ENCODE assay signal across 22 cellular contexts in the genomic region with DNA sequence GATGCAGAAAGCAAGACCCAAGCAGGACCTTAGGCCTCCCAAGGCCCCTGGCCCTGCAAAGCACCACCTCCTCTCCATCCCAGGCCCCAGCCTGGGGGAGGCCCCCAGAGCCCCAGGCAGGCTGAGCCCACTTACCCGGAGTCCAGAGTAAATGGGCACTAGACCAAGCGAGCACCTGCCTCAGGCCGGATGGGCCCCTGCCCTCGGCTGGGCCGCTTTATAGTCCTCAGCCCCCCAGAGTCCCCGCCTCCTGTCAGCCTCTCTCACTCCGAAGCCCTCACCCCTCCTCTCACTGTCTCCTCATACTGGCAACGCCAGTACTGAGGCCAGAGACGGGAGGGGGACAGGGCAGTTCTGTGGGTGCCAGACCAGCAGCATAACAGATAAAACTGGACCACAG. TPM values are rescaled to one million over a fixed set of nuclear protein-coding genes. Genes with fewer than 3 reads are reported as not detected.
A peak's percentile ranks its signal among the peaks of the same experiment; 100 is the strongest.
DNase-seq lines count a peak whose midpoint lies in the region; ATAC-seq, FAIRE-seq and TF ChIP-seq lines count a peak whose summit lies in the region.
"Had no signal": no experiment of that assay in that cellular context is flagged by ENCODE, and none has a peak within 500 bp of the region (broad histone marks: within the 10 kb centered on the region; RNA-seq: fewer than 3 reads in every experiment).

A gene with protein sequence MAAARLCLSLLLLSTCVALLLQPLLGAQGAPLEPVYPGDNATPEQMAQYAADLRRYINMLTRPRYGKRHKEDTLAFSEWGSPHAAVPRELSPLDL (minus strand): TSS at position 191 of the 400 bp plus-strand sequence. CDS start 822 bp downstream, outside the sequence.

- H2AK5ac ChIP-seq in IMR-90 (ENCODE audit: low read depth, low read length) (no peak within 1 kb of the TSS), H1 (ENCODE audit: low read depth, low read length) (no peak within 1 kb of the TSS)

- H3K56ac ChIP-seq in IMR-90 (ENCODE audit: extremely low read depth, insufficient read depth, low read length) (no peak within 1 kb of the TSS), H1 (replicated peaks; ENCODE audit: insufficient read length, low read depth, low read length) (no peak within 1 kb of the TSS)

- TF ChIP-seq EP300 in H1 (IDR thresholded peaks at IDR 0.05; ENCODE audit: borderline replicate concordance in 1 of 2, low read depth in 2 of 2, low read length in 2 of 2), result no peak

- TF ChIP-seq RAD21 in IMR-90 (IDR thresholded peaks at IDR 0.05; ENCODE audit: low read length) (no peak), H1 (IDR thresholded peaks at IDR 0.05 in 1 of 2, conservative IDR thresholded peaks at IDR 0.05 in 1 of 2; ENCODE audit: low read depth in 2 of 2, low read length in 2 of 2) (no peak)

- no peak within 1 kb of the TSS for H3K14ac ChIP-seq in IMR-90 (replicated peaks; ENCODE audit: low read depth, low read length)
- no peak within 1 kb of the TSS for H3K14ac ChIP-seq in H1 (ENCODE audit: insufficient read length)

- H3K4me3 ChIP-seq in IMR-90 (ENCODE audit: insufficient read depth, low read depth, low read length) (no peak within 1 kb of the TSS), H1 (ENCODE audit: extremely low read depth in 1 of 4, insufficient read depth in 2 of 4, low read depth in 3 of 4, low read length in 4 of 4) (no peak within 1 kb of the TSS), neural progenitor cell (no peak within 1 kb of the TSS), thyroid gland (replicated peaks in 1 of 3) (no peak within 1 kb of the TSS), right cardiac atrium (ENCODE audit: low read length) (no peak within 1 kb of the TSS)
- H3K4me3 ChIP-seq: BLaER1 treated with 17β-estradiol and CSF1 and Interleukin-3, amounts not matched to agents 10 nM and 100 nM had no signal

- POLR2A ChIA-PET in IMR-90 (lab: Charles Lee; ENCODE audit: unreplicated experiment) (no interaction called here), H1 (lab: Charles Lee; ENCODE audit: partially characterized antibody) (interaction anchor here (2.3 kb wide), 2 partner anchors 11 to 41 kb away, joined by 9 to 10 read pairs; a partner anchor contains a TSS)

- H3K9me3 Mint-ChIP-seq in neural progenitor cell, result no peaks in the 10 kb centered on the region
- H3K9me3 Mint-ChIP-seq: CD4-positive, CD25-positive, alpha-beta regulatory T cell; IgD-negative memory B cell had no signal

- H3K27me3 ChIP-seq in IMR-90 (ENCODE audit: control insufficient read depth, insufficient read depth, low read length) (peaks cover 32% of the 10 kb centered on the region), H1 (replicated peaks in 1 of 4; ENCODE audit: control insufficient read depth in 3 of 4, extremely low read depth in 1 of 4, insufficient read depth in 3 of 4, low read length in 3 of 4) (peaks cover 1 to 25% (median 18%) of the 10 kb centered on the region in 4 experiments), neural progenitor cell (peaks cover 30% of the 10 kb centered on the region), thyroid gland (no peaks in the 10 kb centered on the region), right cardiac atrium (ENCODE audit: control insufficient read depth, insufficient read depth) (no peaks in the 10 kb centered on the region)

- no peak within 1 kb of the TSS for H3K18ac ChIP-seq in IMR-90 (ENCODE audit: low read depth, low read length)
- no peak within 1 kb of the TSS for H3K18ac ChIP-seq in H1 (ENCODE audit: extremely low read depth, low read length)

- H3K27ac Mint-ChIP-seq in neural progenitor cell, result peak within 1 kb of the TSS; percentile 60
- H3K27ac Mint-ChIP-seq: CD4-positive, CD25-positive, alpha-beta regulatory T cell; IgD-negative memory B cell had no signal

- WGBS in IMR-90 (ENCODE audit: extremely low coverage in 2 of 2, insufficient read length in 1 of 2), 2 experiments, result 20% methylated on average over 2 of the region's 9 CpGs; no CpG with 5 or more reads in 1 of the 2 experiments
- 81% methylated on average over 9 of the region's 9 CpGs; no CpG with 5 or more reads in 1 of the 2 experiments for WGBS in H1 (ENCODE audit: extremely low coverage in 1 of 2, insufficient coverage in 1 of 2, insufficient read length in 1 of 2, insufficient replicate concordance in 2 of 2, low coverage in 1 of 2, low lambda C conversion rate in 2 of 2, missing lambda C conversion rate in 1 of 2), 2 experiments
- 91 to 98% methylated on average over 4 to 9 of the region's 9 CpGs for WGBS in thyroid gland, 2 donors
- 85% methylated on average over 9 of the region's 9 CpGs for WGBS in right cardiac atrium

- peaks cover under 1% of the 10 kb centered on the region for H3K36me3 Mint-ChIP-seq in neural progenitor cell
- H3K36me3 Mint-ChIP-seq: CD4-positive, CD25-positive, alpha-beta regulatory T cell had no signal

- intact Hi-C loops in IMR-90 (cut with micrococcal nuclease) (loop anchor here (5.0 kb wide), 1 partner anchor 65 kb away; no protein-coding TSS in a partner anchor), thyroid gland (cut with DNase I) (loop anchor here (5.0 to 10.0 kb wide), 2 partner anchors 100 to 233 kb away; a partner anchor contains a TSS), right cardiac atrium (cut with DNase I) (loop anchor here (5.0 to 10.0 kb wide), 4 partner anchors 50 to 103 kb away; no protein-coding TSS in a partner anchor)

- dilution Hi-C loops in IMR-90 (cut with HindIII; ENCODE audit: low sequenced_read_pairs, unreplicated experiment), result no loop called here

- no peak within 1 kb of the TSS for H3K4ac ChIP-seq in IMR-90 (ENCODE audit: low read depth, low read length)
- H3K4ac ChIP-seq in H1 (replicated peaks; ENCODE audit: insufficient read length, low read depth, low read length), result peak within 1 kb of the TSS; percentile 21

- H3F3A ChIP-seq in neural progenitor cell (ENCODE audit: low read depth), result no peaks in the 10 kb centered on the region

- CTCF ChIA-PET in IMR-90 (lab: Yijun Ruan, JAX) (interaction anchor here (2.5 kb wide), 1 partner anchor 51 kb away, joined by 11 read pairs; no protein-coding TSS in a partner anchor), H1 (lab: Charles Lee; ENCODE audit: partially characterized antibody) (interaction anchor here (0.5 to 13.3 kb wide), 13 partner anchors 10 to 173 kb away, joined by 3 to 416 read pairs (median 9); a partner anchor contains a TSS)

- H3K27ac ChIP-seq in IMR-90 (ENCODE audit: insufficient read depth, low read length) (no peak within 1 kb of the TSS), H1 (ENCODE audit: low read depth, low read length) (no peak within 1 kb of the TSS), neural progenitor cell (no peak within 1 kb of the TSS), thyroid gland (no peak within 1 kb of the TSS), right cardiac atrium (ENCODE audit: low read length) (no peak within 1 kb of the TSS)
- H3K27ac ChIP-seq: BLaER1 treated with 17β-estradiol and CSF1 and Interleukin-3, amounts not matched to agents 10 nM and 100 nM had no signal

- H3K79me1 ChIP-seq in IMR-90 (ENCODE audit: low read depth in 1 of 2, low read length in 2 of 2) (no peaks in the 10 kb centered on the region), H1 (ENCODE audit: low read depth, low read length) (no peaks in the 10 kb centered on the region)

- H3K4me1 ChIP-seq in IMR-90 (ENCODE audit: control insufficient read depth, insufficient read depth, low read length), result no peaks in the 10 kb centered on the region; the same call in 1 of the 2 replicates
- H3K4me1 ChIP-seq in H1 (replicated peaks in 1 of 4; ENCODE audit: control insufficient read depth in 3 of 4, insufficient read depth in 4 of 4, low read length in 3 of 4), result peaks cover 0 to 8% (median 3%) of the 10 kb centered on the region in 4 experiments; a peak in 5 of 7 replicates
- H3K4me1 ChIP-seq in neural progenitor cell, result no peaks in the 10 kb centered on the region
- H3K4me1 ChIP-seq in thyroid gland, result peaks cover 0 to 12% of the 10 kb centered on the region in 2 donors
- H3K4me1 ChIP-seq in right cardiac atrium (ENCODE audit: control insufficient read depth, insufficient read depth, low read length), result no peaks in the 10 kb centered on the region

- H2AFZ ChIP-seq in IMR-90 (replicated peaks; ENCODE audit: low read length, poor library complexity), result peak within 1 kb of the TSS; percentile 5
- H2AFZ ChIP-seq in H1 (ENCODE audit: low read length), result no peak within 1 kb of the TSS
- H2AFZ ChIP-seq in neural progenitor cell (replicated peaks), result no peak within 1 kb of the TSS

- peaks cover 9% of the 10 kb centered on the region for H3K27me3 Mint-ChIP-seq in neural progenitor cell (ENCODE audit: insufficient read depth, low read depth)

- H3K9me3 ChIP-seq in IMR-90 (ENCODE audit: control insufficient read depth, insufficient read depth, low read length), result no peaks in the 10 kb centered on the region
- H3K9me3 ChIP-seq in H1 (ENCODE audit: insufficient read depth in 2 of 2, low read depth in 1 of 2, low read length in 1 of 2), result no peaks in the 10 kb centered on the region
- H3K9me3 ChIP-seq in neural progenitor cell (ENCODE audit: low read depth), result no peaks in the 10 kb centered on the region
- no peaks in the 10 kb centered on the region for H3K9me3 ChIP-seq in thyroid gland
- no peaks in the 10 kb centered on the region for H3K9me3 ChIP-seq in right cardiac atrium (ENCODE audit: control insufficient read depth, low read length)
- H3K9me3 ChIP-seq: BLaER1 treated with 17β-estradiol and CSF1 and Interleukin-3, amounts not matched to agents 10 nM and 100 nM had no signal

- H4K8ac ChIP-seq in IMR-90 (ENCODE audit: low read depth in 2 of 2, low read length in 2 of 2) (no peak within 1 kb of the TSS), H1 (ENCODE audit: extremely low read depth, insufficient read depth, low read length) (peak within 1 kb of the TSS; percentile 7; the same call in 1 of the 2 replicates)

- peaks cover 21% of the 10 kb centered on the region for H3K4me1 Mint-ChIP-seq in neural progenitor cell

- H3K4me3 Mint-ChIP-seq in neural progenitor cell, result no peak within 1 kb of the TSS
- H3K4me3 Mint-ChIP-seq: IgD-negative memory B cell had no signal

- H4K91ac ChIP-seq in IMR-90 (ENCODE audit: insufficient read depth, low read depth, low read length), result no peak within 1 kb of the TSS
- peak within 1 kb of the TSS; percentile 54 for H4K91ac ChIP-seq in H1 (replicated peaks; ENCODE audit: insufficient read length, low read length)

- H2BK20ac ChIP-seq in IMR-90 (ENCODE audit: low read depth, low read length) (no peak within 1 kb of the TSS), H1 (ENCODE audit: low read length) (no peak within 1 kb of the TSS)

- H3K9ac ChIP-seq in IMR-90 (ENCODE audit: low read depth, low read length) (no peak within 1 kb of the TSS), H1 (replicated peaks in 1 of 4; ENCODE audit: extremely low read depth in 1 of 4, low read depth in 3 of 4, low read length in 3 of 4) (no peak within 1 kb of the TSS), neural progenitor cell (no peak within 1 kb of the TSS)

- H3K4me2 ChIP-seq in IMR-90 (ENCODE audit: low read depth, low read length) (no peak within 1 kb of the TSS), H1 (ENCODE audit: insufficient read depth in 1 of 2, low read depth in 2 of 2, low read length in 2 of 2) (no peak within 1 kb of the TSS), neural progenitor cell (no peak within 1 kb of the TSS)

- DNase-seq in IMR-90 (no peak), H1 (ENCODE audit: low read depth in 1 of 2, low spot score in 2 of 2) (no peak), neural progenitor cell (ENCODE audit: low spot score) (no peak), thyroid gland (no peak), DMS79 treated with DMSO at 0.1 percent for 48 hours (lab: John Stamatoyannopoulos, UW) (no peak), right cardiac atrium (no peak)
- DNase-seq: ACHN; CD4-positive, CD25-positive, alpha-beta regulatory T cell; DMS153; DND-41; GDM1; HCEC 1CT; KG1 had no signal

- H2BK5ac ChIP-seq in IMR-90 (ENCODE audit: low read depth, low read length, poor library complexity, severe bottlenecking) (no peak within 1 kb of the TSS), H1 (ENCODE audit: low read depth, low read length) (0 out of 2 replicates have a peak within 1 kb of the TSS, but pooled peaks have one; percentile 69)

- H3K79me2 ChIP-seq in H1 (ENCODE audit: control insufficient read depth in 1 of 2, insufficient read depth in 2 of 2, low read length in 2 of 2) (no peaks in the 10 kb centered on the region), neural progenitor cell (ENCODE audit: low read depth) (no peaks in the 10 kb centered on the region)

- no peak for ATAC-seq in IMR-90 (ENCODE audit: low read depth)
- no peak for ATAC-seq in right cardiac atrium
- no peak for ATAC-seq in HG02852 (IDR thresholded peaks at IDR 0.05; ENCODE audit: unreplicated experiment)

- TF ChIP-seq POLR2A in IMR-90 (IDR thresholded peaks at IDR 0.05; ENCODE audit: low read depth, low read length) (no peak), H1 (IDR thresholded peaks at IDR 0.05; ENCODE audit: control extremely low read depth in 1 of 2, low read depth in 2 of 2, low read length in 2 of 2) (no peak), thyroid gland (IDR thresholded peaks at IDR 0.05) (no peak)

- H2BK15ac ChIP-seq in IMR-90 (ENCODE audit: low read depth, low read length), result no peak within 1 kb of the TSS
- H2BK15ac ChIP-seq in H1 (ENCODE audit: low read length), result peak within 1 kb of the TSS; percentile 46

- BruUV-seq in IMR-90 (replicated peaks; lab: Mats Ljungman, UMichigan), result no TSS peak

- H3K23ac ChIP-seq in IMR-90 (ENCODE audit: low read depth, low read length) (no peak within 1 kb of the TSS), H1 (ENCODE audit: insufficient read length) (no peak within 1 kb of the TSS)

- in situ Hi-C loops in IMR-90 (cut with MboI; ENCODE audit: low sequenced_read_pairs), result loop anchor here (5.0 to 10.0 kb wide), 2 partner anchors 60 to 223 kb away; a partner anchor contains a TSS

- no peak within 1 kb of the TSS for H2AK9ac ChIP-seq in IMR-90 (replicated peaks; ENCODE audit: low read depth, low read length, poor library complexity)

- FAIRE-seq in H1 (lab: Jason Lieb, UNC), result no peak
- FAIRE-seq: D721Med, GM12892, GM19239 had no signal

- no peaks in the 10 kb centered on the region; the same call in 1 of the 2 replicates for H3K23me2 ChIP-seq in H1 (ENCODE audit: low read depth, low read length)

- TF ChIP-seq CTCF in IMR-90 (conservative IDR thresholded peaks at IDR 0.05; ENCODE audit: low read depth, low read length) (no peak), H1 (IDR thresholded peaks at IDR 0.05; ENCODE audit: control extremely low read depth in 1 of 3, insufficient read depth in 1 of 3, low read depth in 1 of 3, low read length in 3 of 3) (no peak), neural progenitor cell (IDR thresholded peaks at IDR 0.05) (no peak), thyroid gland (IDR thresholded peaks at IDR 0.05) (no peak)

- H3K36me3 ChIP-seq in IMR-90 (ENCODE audit: control insufficient read depth, insufficient read depth, low read length), result no peaks in the 10 kb centered on the region
- H3K36me3 ChIP-seq in H1 (ENCODE audit: control insufficient read depth in 2 of 4, insufficient read depth in 4 of 4, low read length in 3 of 4), result no peaks in the 10 kb centered on the region
- no peaks in the 10 kb centered on the region for H3K36me3 ChIP-seq in neural progenitor cell
- no peaks in the 10 kb centered on the region for H3K36me3 ChIP-seq in thyroid gland
- H3K36me3 ChIP-seq: BLaER1 treated with 17β-estradiol and CSF1 and Interleukin-3, amounts not matched to agents 10 nM and 100 nM had no signal

- H3K9me1 ChIP-seq in IMR-90 (ENCODE audit: insufficient read depth, low read length), result no peaks in the 10 kb centered on the region; the same call in 1 of the 2 replicates

- H2BK12ac ChIP-seq in H1 (ENCODE audit: low read depth, low read length), result peak within 1 kb of the TSS; percentile 62; the same call in 1 of the 2 replicates

- H4K20me1 ChIP-seq in IMR-90 (ENCODE audit: insufficient read depth, low read length) (no peaks in the 10 kb centered on the region; the same call in 1 of the 2 replicates), H1 (replicated peaks in 1 of 2; ENCODE audit: control insufficient read depth in 1 of 2, insufficient read depth in 2 of 2, low read length in 2 of 2) (no peaks in the 10 kb centered on the region), neural progenitor cell (ENCODE audit: low read depth) (no peaks in the 10 kb centered on the region)
- H4K20me1 ChIP-seq: BLaER1 treated with 17β-estradiol and CSF1 and Interleukin-3, amounts not matched to agents 10 nM and 100 nM had no signal

- H4K5ac ChIP-seq in IMR-90 (ENCODE audit: low read depth, low read length), result no peak within 1 kb of the TSS
- no peak within 1 kb of the TSS for H4K5ac ChIP-seq in H1 (ENCODE audit: insufficient read length, low read depth, low read length)

- H2BK120ac ChIP-seq in IMR-90 (ENCODE audit: low read depth, low read length) (no peak within 1 kb of the TSS), H1 (replicated peaks; ENCODE audit: low read depth, low read length) (no peak within 1 kb of the TSS)

RNA-seq across cellular contexts. Expression of the gene that starts here (rescaled TPM):
- total RNA-seq in IMR-90 (2012; rRNA removed) (not detected in 2 replicates), neural progenitor cell (ENCODE audit: low replicate concordance) (not detected in 2 replicates), thyroid gland (not detected), right cardiac atrium (not detected)
- polyA plus RNA-seq in IMR-90 (2012; rRNA removed) (not detected in 2 replicates), H1 (2011; rRNA removed) (0.26 TPM in 1 of 2 replicates, not detected in the other), right cardiac atrium (not detected)
- not detected in 2 replicates for polyA plus RNA-seq in IMR-90 (2012; cell fraction: cytosol; rRNA removed)
- not detected in 2 replicates for polyA plus RNA-seq in IMR-90 (2012; cell fraction: nucleus; rRNA removed; ENCODE audit: low replicate concordance)
- total RNA-seq in H1 (2021; fragmentation: NEBNext Ultra II Directional; extraction: Animal tissue kit (Norgen Biotek cat#: 25700)), result not detected in 2 replicates
- polyA plus RNA-seq in H1 (2011; cell fraction: cytosol; rRNA removed), result 0.31 TPM
- polyA plus RNA-seq in H1 (2011; cell fraction: nucleus; rRNA removed), result 0.51 TPM
- polyA plus RNA-seq in H1 (2012, experiment 1 of 2), result not detected in 4 replicates
- not detected for polyA plus RNA-seq in H1 (2012, experiment 2 of 2)
- 0.26 TPM for polyA plus RNA-seq in H1 (2013, experiment 1 of 2)
- 0.42 TPM for polyA plus RNA-seq in H1 (2013, experiment 2 of 2)
- polyA minus RNA-seq in H1 (2011; rRNA and poly(A)+ RNA removed), result not detected in 2 replicates
- polyA minus RNA-seq in H1 (2011; cell fraction: cytosol; rRNA and poly(A)+ RNA removed), result not detected
- not detected for polyA minus RNA-seq in H1 (2011; cell fraction: nucleus; rRNA and poly(A)+ RNA removed)
- total RNA-seq: A172; CD4-positive, CD25-positive, alpha-beta regulatory T cell; H4; HT-29 had no signal
- polyA plus RNA-seq: CD4-positive, CD25-positive, alpha-beta regulatory T cell; IgD-negative memory B cell had no signal
